In genomic region chr7:47720141-47720906, GRCh38 we compare ENCODE assay signal across 10 cellular contexts.
A peak's percentile ranks its signal among the peaks of the same experiment; 100 is the strongest.
DNase-seq lines count a peak whose midpoint lies in the region; ATAC-seq and TF ChIP-seq lines count a peak whose summit lies in the region.
"Had no signal": no experiment of that assay in that cellular context is flagged by ENCODE, and none has a peak within 500 bp of the region (broad histone marks: within the 10 kb centered on the region; RNA-seq: fewer than 3 reads in every experiment).

No MANE protein-coding gene starts in this region.

- TF ChIP-seq CTCF in BJ (IDR thresholded peaks at IDR 0.05; ENCODE audit: insufficient read depth, low read depth, low read length) = no peak

- intact Hi-C loops in activated CD4-positive, alpha-beta T cell treated with anti-CD3 and anti-CD28 coated beads for 36 hours (cut with DNase I, micrococcal nuclease) = no loop called here

- H3K4me3 Mint-ChIP-seq in activated CD4-positive, alpha-beta T cell treated with anti-CD3 and anti-CD28 coated beads for 36 hours = no peak overlapping the region
- H3K4me3 Mint-ChIP-seq: activated T-helper 1 cell treated with anti-CD3 and anti-CD28 coated beads, Interleukin-12 subunit alpha, Interleukin-12 subunit beta, Interleukin-2, Interleukin-4 antibody, amounts not matched to agents 30 ng/mL and 10 ng/mL and 1 ng/mL, durations not matched to agents 14 hours and 24 hours and 36 hours had no signal

- POLR2A ChIA-PET in BJ (lab: Charles Lee) = interaction anchor here (0.7 kb wide), 1 partner anchor 223 kb away, joined by 3 read pairs; no protein-coding TSS in a partner anchor
- POLR2A ChIA-PET in activated CD4-positive, alpha-beta T cell treated with anti-CD3 and anti-CD28 coated beads for 36 hours (lab: Charles Lee) = no interaction called here

- H3K36me3 Mint-ChIP-seq in activated CD4-positive, alpha-beta T cell treated with anti-CD3 and anti-CD28 coated beads for 36 hours (ENCODE audit: low read depth) = no peaks in the 10 kb centered on the region

- no peaks in the 10 kb centered on the region for H3K4me1 Mint-ChIP-seq in activated CD4-positive, alpha-beta T cell treated with anti-CD3 and anti-CD28 coated beads for 36 hours

- no peak overlapping the region for H3K4me3 ChIP-seq in BJ (ENCODE audit: low read depth, low read length)
- H3K4me3 ChIP-seq: BLaER1 had no signal

- CTCF ChIA-PET in BJ (lab: Yijun Ruan, JAX) = no interaction called here
- CTCF ChIA-PET in activated CD4-positive, alpha-beta T cell treated with anti-CD3 and anti-CD28 coated beads for 36 hours (lab: Charles Lee) = no interaction called here

- no peaks in the 10 kb centered on the region for H3K27me3 Mint-ChIP-seq in activated CD4-positive, alpha-beta T cell treated with anti-CD3 and anti-CD28 coated beads for 36 hours

- no peaks in the 10 kb centered on the region for H3K36me3 ChIP-seq in BJ (ENCODE audit: control insufficient read depth, insufficient read depth, low read length)
- H3K36me3 ChIP-seq: BLaER1 had no signal

- peak; percentile 80 for ATAC-seq in GM21529 (IDR thresholded peaks at IDR 0.05; ENCODE audit: unreplicated experiment)
- ATAC-seq in activated CD4-positive, alpha-beta T cell treated with anti-CD3 and anti-CD28 coated beads for 36 hours = no peak

- H3K27ac Mint-ChIP-seq in activated CD4-positive, alpha-beta T cell treated with anti-CD3 and anti-CD28 coated beads for 36 hours = no peak overlapping the region
- H3K27ac Mint-ChIP-seq: activated T-helper 1 cell treated with anti-CD3 and anti-CD28 coated beads, Interleukin-12 subunit alpha, Interleukin-12 subunit beta, Interleukin-2, Interleukin-4 antibody, amounts not matched to agents 30 ng/mL and 10 ng/mL and 1 ng/mL, durations not matched to agents 14 hours and 24 hours and 36 hours had no signal

- H3K27me3 ChIP-seq in BJ (ENCODE audit: control insufficient read depth, insufficient read depth, low read length) = no peaks in the 10 kb centered on the region
- H3K27me3 ChIP-seq: BLaER1 had no signal

- peak; percentile 48 for DNase-seq in BJ (ENCODE audit: low read depth)
- peak; percentile 27 for DNase-seq in NCI-H69 (lab: John Stamatoyannopoulos, UW)
- peak; percentile 53 for DNase-seq in left kidney (ENCODE audit: low read depth, low spot score)
- DNase-seq in NOMO-1 (lab: John Stamatoyannopoulos, UW; ENCODE audit: unreplicated experiment in 2 of 2) = no peak
- no peak for DNase-seq in activated CD4-positive, alpha-beta T cell treated with anti-CD3 and anti-CD28 coated beads for 36 hours
- DNase-seq in UCSD-AML1 (lab: John Stamatoyannopoulos, UW; ENCODE audit: unreplicated experiment) = no peak
- DNase-seq in putamen (ENCODE audit: low spot score) = no peak

- no peaks in the 10 kb centered on the region for H3K9me3 Mint-ChIP-seq in activated CD4-positive, alpha-beta T cell treated with anti-CD3 and anti-CD28 coated beads for 36 hours (ENCODE audit: low read depth)
- H3K9me3 Mint-ChIP-seq: activated T-helper 1 cell treated with anti-CD3 and anti-CD28 coated beads, Interleukin-12 subunit alpha, Interleukin-12 subunit beta, Interleukin-2, Interleukin-4 antibody, amounts not matched to agents 30 ng/mL and 10 ng/mL and 1 ng/mL, durations not matched to agents 14 hours and 24 hours and 36 hours had no signal

Comparison
In these comparisons a context has a peak if more than half of its experiments do, and no peak if none do; other contexts are left out.
1. DNase-seq: peak in BJ (single experiment), NCI-H69 (single experiment) and left kidney (single experiment); none in NOMO-1 (0 of 2), activated CD4-positive, alpha-beta T cell treated with anti-CD3 and anti-CD28 coated beads for 36 hours (single experiment), UCSD-AML1 (single experiment) and putamen (single experiment).